13 cellular contexts compared by ENCODE assay signal in the genomic region with DNA sequence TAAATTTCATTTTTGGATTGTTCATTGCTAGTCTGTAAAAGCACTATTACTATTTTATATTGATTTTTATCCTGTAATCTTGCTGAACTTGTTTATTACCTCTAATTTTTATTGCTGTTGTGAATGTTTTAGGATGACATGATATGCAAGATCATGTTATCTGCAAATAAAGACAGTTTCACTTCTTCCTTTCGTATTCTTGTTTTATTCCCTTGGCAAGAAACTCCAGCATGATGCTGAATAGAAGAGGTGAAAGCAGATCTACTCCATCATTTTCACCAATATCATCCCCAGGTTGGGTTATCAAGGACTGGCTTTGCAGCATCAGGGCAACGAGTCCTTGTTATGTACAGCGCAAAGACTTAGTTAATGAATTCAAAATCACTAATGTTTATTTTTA. TPM values are rescaled to one million over a fixed set of nuclear protein-coding genes. Genes with fewer than 3 reads are reported as not detected.
"Had no signal": no experiment of that assay in that cellular context is flagged by ENCODE, and none has a peak within 500 bp of the region (broad histone marks: within the 10 kb centered on the region; RNA-seq: fewer than 3 reads in every experiment).

No MANE protein-coding gene starts in this region.

- H3K4me1 Mint-ChIP-seq: neural crest cell had no signal

- H3K36me3 ChIP-seq: adrenal gland, sigmoid colon had no signal

- H3K27ac ChIP-seq: adrenal gland had no signal

- H3K27me3 ChIP-seq: adrenal gland, sigmoid colon had no signal

- DNase-seq: activated naive CD4-positive, alpha-beta T cell treated with anti-CD3 and anti-CD28 coated beads, Interleukin-2, amount 50 U/mL, for 16 hours; adrenal gland; caudate nucleus; kidney; left ventricle myocardium superior; sigmoid colon; stimulated activated CD4-positive, alpha-beta T cell treated with anti-CD3 and anti-CD28 coated beads, Interleukin-2, amount 100 ng/mL, for 24 hours; stimulated activated naive CD4-positive, alpha-beta T cell treated with Interleukin-2 at 50 U/mL for 16 hours; trophoblast cell had no signal

- H3K4me3 ChIP-seq: adrenal gland, sigmoid colon had no signal

- ATAC-seq: left ventricle myocardium superior had no signal

- H3K9me3 Mint-ChIP-seq: neural crest cell had no signal

- H3K4me3 Mint-ChIP-seq: neural crest cell had no signal

RNA-seq across cellular contexts. Expression of a gene that starts 2.7 kb away (rescaled TPM):
- total RNA-seq: epithelial cell of proximal tubule, left ventricle myocardium superior, mesenteric fat pad, neural crest cell, osteocyte, sigmoid colon had no signal

RNA-seq across cellular contexts. Expression of a gene that starts 25.1 kb away (rescaled TPM):
- total RNA-seq: neural crest cell, osteocyte had no signal
